ENCODE assay signal across 9 cellular contexts in genomic region chrX:108020631-108021030, GRCh38. TPM values are rescaled to one million over a fixed set of nuclear protein-coding genes. Genes with fewer than 3 reads are reported as not detected.
DNase-seq lines count a peak whose midpoint lies in the region; ATAC-seq, FAIRE-seq and TF ChIP-seq lines count a peak whose summit lies in the region.
"Had no signal": no experiment of that assay in that cellular context is flagged by ENCODE, and none has a peak within 500 bp of the region (broad histone marks: within the 10 kb centered on the region; RNA-seq: fewer than 3 reads in every experiment).

No MANE protein-coding gene starts in this region.

- no peak overlapping the region for H2BK15ac ChIP-seq in mesenchymal stem cell (ENCODE audit: low read depth, poor library complexity, severe bottlenecking)

- CTCF ChIA-PET in HEK293T (lab: Yijun Ruan, JAX): interaction anchor here (0.6 to 3.1 kb wide), 8 partner anchors 11 to 1934 kb away, joined by 3 to 13 read pairs (median 3); no protein-coding TSS in a partner anchor

- ATAC-seq in HG03442 (IDR thresholded peaks at IDR 0.05; ENCODE audit: unreplicated experiment): no peak
- ATAC-seq in HG02970 (IDR thresholded peaks at IDR 0.05; ENCODE audit: low FRiP score, unreplicated experiment): no peak

- H2BK12ac ChIP-seq in mesenchymal stem cell (ENCODE audit: low read length in 2 of 2): no peak overlapping the region

- H4K8ac ChIP-seq in mesenchymal stem cell (ENCODE audit: low read length): no peak overlapping the region

- no peak overlapping the region for H4K91ac ChIP-seq in mesenchymal stem cell (ENCODE audit: low read length)

- DNase-seq in HEK293T (ENCODE audit: extremely low spot score) (peak; percentile 51), kidney tubule cell (ENCODE audit: low spot score) (peak; percentile 14), mesenchymal stem cell (no peak), islet precursor cell (no peak)
- DNase-seq in activated T-cell treated with anti-CD3 and anti-CD28 coated beads, Interleukin-2, amount 50 U/mL, for 48 hours: peak; percentile 40 to 41

- H2BK120ac ChIP-seq in mesenchymal stem cell (ENCODE audit: low read depth, low read length): no peak overlapping the region

- H3K27ac ChIP-seq in mesenchymal stem cell (ENCODE audit: low read length, poor library complexity, severe bottlenecking): no peak overlapping the region
- H3K27ac ChIP-seq: skin epidermis had no signal

- peaks cover 0 to 35% of the 10 kb centered on the region in 2 experiments for H3K27me3 ChIP-seq in mesenchymal stem cell (ENCODE audit: control insufficient read depth in 1 of 2, insufficient read depth in 1 of 2, low read length in 2 of 2)

- no peak overlapping the region for H3K14ac ChIP-seq in mesenchymal stem cell (ENCODE audit: low read length in 2 of 2)

- H3K4ac ChIP-seq in mesenchymal stem cell (ENCODE audit: low read depth in 1 of 2, low read length in 2 of 2): no peak overlapping the region

- H3K4me3 ChIP-seq in mesenchymal stem cell (ENCODE audit: insufficient read depth in 1 of 2, low read depth in 1 of 2, low read length in 2 of 2): no peak overlapping the region
- H3K4me3 ChIP-seq: skin epidermis had no signal

- FAIRE-seq in G401.6 (lab: Jason Lieb, UNC): peak; percentile 51

- H2AK5ac ChIP-seq in mesenchymal stem cell (ENCODE audit: low read length, severe bottlenecking): no peak overlapping the region

- no peak overlapping the region for H2BK5ac ChIP-seq in mesenchymal stem cell (ENCODE audit: low read depth, low read length, poor library complexity, severe bottlenecking)

- WGBS in mesenchymal stem cell: no CpG with 5 or more reads among the region's 2 CpGs

- peaks cover 9% of the 10 kb centered on the region for H3K9me3 ChIP-seq in mesenchymal stem cell (ENCODE audit: control insufficient read depth, low read length)

- H2AFZ ChIP-seq in mesenchymal stem cell (ENCODE audit: low read depth, low read length): no peak overlapping the region

- H3K23ac ChIP-seq in mesenchymal stem cell (ENCODE audit: low read length in 2 of 2): no peak overlapping the region

- no peak overlapping the region for H3K4me2 ChIP-seq in mesenchymal stem cell (ENCODE audit: low read length, poor library complexity, severe bottlenecking)

- H3K79me1 ChIP-seq in mesenchymal stem cell (replicated peaks; ENCODE audit: low read length, poor library complexity, severe bottlenecking): no peaks in the 10 kb centered on the region

- H3K4me1 ChIP-seq in mesenchymal stem cell (ENCODE audit: control insufficient read depth, insufficient read depth, low read depth, low read length): no peaks in the 10 kb centered on the region

- H3K9ac ChIP-seq in mesenchymal stem cell (ENCODE audit: low read length): no peak overlapping the region

- H3K18ac ChIP-seq in mesenchymal stem cell (ENCODE audit: low read depth in 1 of 2, low read length in 2 of 2): no peak overlapping the region

- POLR2A ChIA-PET in HEK293T (lab: Yijun Ruan, JAX): no interaction called here

- H3K36me3 ChIP-seq in mesenchymal stem cell (ENCODE audit: control insufficient read depth in 1 of 2, insufficient read depth in 2 of 2, low read depth in 1 of 2, low read length in 2 of 2): no peaks in the 10 kb centered on the region

TF ChIP-seq in HEK293T, 16 proteins besides CTCF, POLR2A, EP300 and RAD21:
- TF ChIP-seq ARNT (IDR thresholded peaks at IDR 0.05): no peak
- TF ChIP-seq LEF1 (IDR thresholded peaks at IDR 0.05; ENCODE audit: borderline replicate concordance): no peak
- no peak for TF ChIP-seq FOXM1 (IDR thresholded peaks at IDR 0.05; ENCODE audit: borderline replicate concordance)
- TF ChIP-seq PKNOX1 (IDR thresholded peaks at IDR 0.05): no peak
- TF ChIP-seq FOXK2 (IDR thresholded peaks at IDR 0.05): no peak
- no peak for TF ChIP-seq ELF4 (IDR thresholded peaks at IDR 0.05)
- TF ChIP-seq BHLHE40 (IDR thresholded peaks at IDR 0.05; ENCODE audit: borderline replicate concordance): no peak
- TF ChIP-seq SP1 (IDR thresholded peaks at IDR 0.05): no peak
- TF ChIP-seq FOXA1 (IDR thresholded peaks at IDR 0.05): no peak
- TF ChIP-seq HDGF (IDR thresholded peaks at IDR 0.05; ENCODE audit: borderline replicate concordance): no peak
- no peak for TF ChIP-seq ZNF384 (IDR thresholded peaks at IDR 0.05)
- TF ChIP-seq SUZ12 (IDR thresholded peaks at IDR 0.05): no peak

RNA-seq across cellular contexts. Expression of gene VSIG1, which starts 24.2 kb away (rescaled TPM):
- polyA plus RNA-seq in mesenchymal stem cell (2013, experiment 1 of 2): 0.03 TPM
- 0.01 TPM for polyA plus RNA-seq in mesenchymal stem cell (2013, experiment 2 of 2)

RNA-seq across cellular contexts. Expression of gene TEX13B, which starts 38.5 kb away (rescaled TPM):
- not detected for polyA plus RNA-seq in mesenchymal stem cell (2013, experiment 1 of 2)
- polyA plus RNA-seq in mesenchymal stem cell (2013, experiment 2 of 2): not detected

Comparison
In these comparisons a context has a peak if more than half of its experiments do, and no peak if none do; other contexts are left out.
1. DNase-seq: peak in HEK293T (single experiment), activated T-cell treated with anti-CD3 and anti-CD28 coated beads, Interleukin-2, amount 50 U/mL, for 48 hours (2 of 2) and kidney tubule cell (single experiment); none in mesenchymal stem cell (single experiment) and islet precursor cell (single experiment).